Comparison of ENCODE assay signal across 21 cellular contexts in genomic region chr4:151573945-151574344, GRCh38.
DNase-seq lines count a peak whose midpoint lies in the region; ATAC-seq, FAIRE-seq and TF ChIP-seq lines count a peak whose summit lies in the region.
"Had no signal": no experiment of that assay in that cellular context is flagged by ENCODE, and none has a peak within 500 bp of the region (broad histone marks: within the 10 kb centered on the region; RNA-seq: fewer than 3 reads in every experiment).

No MANE protein-coding gene starts in this region.

- H4K20me1 ChIP-seq in keratinocyte (ENCODE audit: control insufficient read depth, extremely low read depth, insufficient read depth, low read length): no peaks in the 10 kb centered on the region

- ATAC-seq in activated naive CD4-positive, alpha-beta T cell treated with anti-CD3 and anti-CD28 coated beads, Interleukin-2, amount 50 U/mL, for 72 hours: no peak
- no peak for ATAC-seq in HG03432 (IDR thresholded peaks at IDR 0.05; ENCODE audit: unreplicated experiment)

- peaks cover 24% of the 10 kb centered on the region for H3K4me1 ChIP-seq in keratinocyte (ENCODE audit: control insufficient read depth, extremely low read depth, insufficient read depth, low read length)
- H3K4me1 ChIP-seq in suprapubic skin: peaks cover 23% of the 10 kb centered on the region

- TF ChIP-seq CTCF in keratinocyte (optimal IDR thresholded peaks at IDR 0.05 in 1 of 3, IDR thresholded peaks at IDR 0.05 in 1 of 3, conservative IDR thresholded peaks at IDR 0.05 in 1 of 3; ENCODE audit: extremely low read depth in 1 of 3, insufficient read depth in 2 of 3, low read length in 3 of 3): peak; percentile 17 to 30 (median 19)
- no peak for TF ChIP-seq CTCF in suprapubic skin (IDR thresholded peaks at IDR 0.05)

- FAIRE-seq in keratinocyte (lab: Jason Lieb, UNC): peak; percentile 92
- FAIRE-seq: H1, TTC549 had no signal

- H3K36me3 Mint-ChIP-seq in activated naive CD4-positive, alpha-beta T cell treated with anti-CD3 and anti-CD28 coated beads, Interleukin-2, amount 50 U/mL, for 72 hours: no peaks in the 10 kb centered on the region

- peak overlapping the region; percentile 5 for H3K9ac ChIP-seq in keratinocyte (ENCODE audit: control insufficient read depth, extremely low read depth, insufficient read depth, low read length)
- H3K9ac ChIP-seq: KMS-11 had no signal

- peak overlapping the region; percentile 61 for H3K27ac ChIP-seq in keratinocyte (ENCODE audit: control insufficient read depth, insufficient read depth, low read length)
- H3K27ac ChIP-seq in suprapubic skin: peak overlapping the region; percentile 65
- H3K27ac ChIP-seq: KMS-11, left ventricle myocardium inferior had no signal

- H3K9me3 ChIP-seq in keratinocyte (ENCODE audit: control insufficient read depth, low read depth, low read length) (no peaks in the 10 kb centered on the region), suprapubic skin (no peaks in the 10 kb centered on the region)
- H3K9me3 ChIP-seq: left ventricle myocardium inferior had no signal

- H2AFZ ChIP-seq in keratinocyte (ENCODE audit: control insufficient read depth, low read length): no peak overlapping the region

- H3K4me2 ChIP-seq in keratinocyte (ENCODE audit: control insufficient read depth, extremely low read depth, insufficient read depth, low read depth, low read length): peak overlapping the region; percentile 74
- H3K4me2 ChIP-seq: KMS-11 had no signal

- TF ChIP-seq EP300 in suprapubic skin (IDR thresholded peaks at IDR 0.05): no peak

- no peak overlapping the region for H3K27ac Mint-ChIP-seq in activated naive CD4-positive, alpha-beta T cell treated with anti-CD3 and anti-CD28 coated beads, Interleukin-2, amount 50 U/mL, for 72 hours

- no peaks in the 10 kb centered on the region for H3K9me3 Mint-ChIP-seq in activated naive CD4-positive, alpha-beta T cell treated with anti-CD3 and anti-CD28 coated beads, Interleukin-2, amount 50 U/mL, for 72 hours
- H3K9me3 Mint-ChIP-seq: central memory CD8-positive, alpha-beta T cell had no signal

- H3K4me3 ChIP-seq in keratinocyte (ENCODE audit: control insufficient read depth in 2 of 3, extremely low read depth in 1 of 3, insufficient read depth in 2 of 3, low read depth in 1 of 3, low read length in 3 of 3) (peak overlapping the region in 1 of 3 experiments; percentile 12), suprapubic skin (no peak overlapping the region)
- H3K4me3 ChIP-seq: left ventricle myocardium inferior had no signal

- H3K79me2 ChIP-seq in keratinocyte (ENCODE audit: control insufficient read depth, insufficient read depth, low read length): no peaks in the 10 kb centered on the region

- dilution Hi-C loops in keratinocyte (cut with MboI; ENCODE audit: extremely low pct_ligation_motif_present, low sequenced_read_pairs): no loop called here

- WGBS in suprapubic skin: 61% methylated on average over 1 of the region's 1 CpG

- H3K27me3 ChIP-seq in keratinocyte (ENCODE audit: control insufficient read depth, extremely low read depth, insufficient read depth, low read length) (no peaks in the 10 kb centered on the region), suprapubic skin (no peaks in the 10 kb centered on the region)

- H3K9me1 ChIP-seq in keratinocyte (ENCODE audit: control insufficient read depth, extremely low read depth, insufficient read depth, low read length): no peaks in the 10 kb centered on the region

- H3K36me3 ChIP-seq in keratinocyte (ENCODE audit: control insufficient read depth in 2 of 2, extremely low read depth in 1 of 2, insufficient read depth in 2 of 2, low read length in 2 of 2) (peaks cover 0 to 6% of the 10 kb centered on the region in 2 experiments), suprapubic skin (no peaks in the 10 kb centered on the region)
- H3K36me3 ChIP-seq: left ventricle myocardium inferior had no signal

- TF ChIP-seq POLR2A in suprapubic skin (IDR thresholded peaks at IDR 0.05): no peak

- DNase-seq in HPDE6-E6E7 (ENCODE audit: extremely low spot score) (peak; percentile 27), amniotic epithelial cell (ENCODE audit: low read depth) (peak; percentile 17), keratinocyte (ENCODE audit: low read depth, low spot score) (peak; percentile 68), suprapubic skin (ENCODE audit: low spot score in 2 of 2) (no peak), DMS 273 treated with DMSO at 0.1 percent for 48 hours (lab: John Stamatoyannopoulos, UW) (no peak)
- no peak for DNase-seq in activated naive CD4-positive, alpha-beta T cell treated with anti-CD3 and anti-CD28 coated beads, Interleukin-2, amount 50 U/mL, for 72 hours (ENCODE audit: low spot score in 2 of 2)
- DNase-seq: activated CD4-positive, alpha-beta T cell treated with anti-CD3 and anti-CD28 coated beads for 48 hours; activated effector memory CD4-positive, alpha-beta T cell treated with Interleukin-2 at 50 U/mL for 16 hours; COR-L47; effector CD8-positive, alpha-beta T cell; foreskin fibroblast; left ventricle myocardium inferior; NCI-H1105 treated with DMSO at 0.1 percent for 48 hours; NCI-H774; occipital lobe; SW 1271 had no signal

Comparison
In these comparisons a context has a peak if more than half of its experiments do, and no peak if none do; other contexts are left out.
1. DNase-seq: peak in HPDE6-E6E7 (single experiment), amniotic epithelial cell (single experiment) and keratinocyte (single experiment); none in suprapubic skin (0 of 2), DMS 273 treated with DMSO at 0.1 percent for 48 hours (single experiment) and activated naive CD4-positive, alpha-beta T cell treated with anti-CD3 and anti-CD28 coated beads, Interleukin-2, amount 50 U/mL, for 72 hours (0 of 2).
2. CTCF ChIP-seq: peak in keratinocyte (3 of 3); none in suprapubic skin (0 of 2).